In the genomic region with DNA sequence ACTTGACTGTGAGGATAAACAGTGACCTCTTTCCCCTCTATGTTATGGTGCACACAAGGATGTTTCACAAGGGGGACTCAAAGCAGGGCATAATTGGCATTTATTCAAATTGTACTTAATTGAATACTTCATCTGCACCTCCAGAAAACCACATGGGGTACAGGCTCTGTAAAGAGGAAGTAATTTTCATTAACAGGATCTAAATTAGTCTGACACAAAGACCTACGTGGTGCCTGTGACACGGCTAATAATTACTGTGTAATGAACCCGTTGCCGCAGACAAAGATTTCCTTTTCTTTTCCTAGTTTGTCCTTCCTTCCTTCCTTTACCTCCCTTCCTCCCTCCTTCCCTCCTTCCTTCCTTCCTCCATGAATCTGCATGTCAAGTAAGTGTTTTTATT, we compare ENCODE assay signal across 17 cellular contexts.
DNase-seq lines count a peak whose midpoint lies in the region; ATAC-seq and TF ChIP-seq lines count a peak whose summit lies in the region.
"Had no signal": no experiment of that assay in that cellular context is flagged by ENCODE, and none has a peak within 500 bp of the region (broad histone marks: within the 10 kb centered on the region; RNA-seq: fewer than 3 reads in every experiment).

No MANE protein-coding gene starts in this region.

- H3K4me3 ChIP-seq in BLaER1: no peak overlapping the region
- peak overlapping the region; percentile 54 for H3K4me3 ChIP-seq in Karpas-422 (ENCODE audit: low read length)
- H3K4me3 ChIP-seq in left lung: no peak overlapping the region
- H3K4me3 ChIP-seq: GM23248 had no signal

- intact Hi-C loops in left lung (cut with DNase I): no loop called here

- H3K4me1 ChIP-seq in BLaER1 (peaks cover 7% of the 10 kb centered on the region), Karpas-422 (ENCODE audit: low read length) (peaks cover 40% of the 10 kb centered on the region), left lung (no peaks in the 10 kb centered on the region)

- H3K9ac ChIP-seq in BLaER1: no peak overlapping the region
- H3K9ac ChIP-seq in Karpas-422 (ENCODE audit: low read length): no peak overlapping the region
- H3K9ac ChIP-seq: GM23248 had no signal

- H3K9me3 ChIP-seq in BLaER1 (no peaks in the 10 kb centered on the region), Karpas-422 (ENCODE audit: low read length) (no peaks in the 10 kb centered on the region), left lung (no peaks in the 10 kb centered on the region)

- ATAC-seq in left lung: no peak
- ATAC-seq: HCT116, PC-3 had no signal

- H3K27me3 ChIP-seq in BLaER1: no peaks in the 10 kb centered on the region
- H3K27me3 ChIP-seq in Karpas-422 (ENCODE audit: low read length): peaks cover 3% of the 10 kb centered on the region; the same call in 1 of the 2 replicates
- H3K27me3 ChIP-seq in left lung: no peaks in the 10 kb centered on the region

- DNase-seq in Karpas-422: peak; percentile 93
- DNase-seq in NOMO-1 treated with dmso at 0.1 percent for 144 hours (lab: John Stamatoyannopoulos, UW; ENCODE audit: unreplicated experiment): peak; percentile 8
- peak; percentile 30 for DNase-seq in retina
- DNase-seq in stimulated activated CD4-positive, alpha-beta T cell treated with anti-CD3 and anti-CD28 coated beads, Interleukin-4, amount 100 ng/mL, for 4 hours: no peak
- DNase-seq in left lung: no peak
- DNase-seq in COLO668 (lab: John Stamatoyannopoulos, UW; ENCODE audit: unreplicated experiment): no peak
- DNase-seq: DMS79, GM23248, NCI-H1436, NCI-H187 treated with DMSO at 0.1 percent for 48 hours, NCI-H2107, NCI-H446 treated with DMSO at 0.1 percent for 48 hours, NCI-H526 treated with DMSO at 0.1 percent for 48 hours, PC-3, Right ventricle myocardium superior had no signal

- no peaks in the 10 kb centered on the region for H3K79me2 ChIP-seq in Karpas-422 (ENCODE audit: low read length)

- H4K20me1 ChIP-seq in BLaER1 (no peaks in the 10 kb centered on the region), Karpas-422 (ENCODE audit: insufficient read depth, low read depth, low read length) (peaks cover 8% of the 10 kb centered on the region; the same call in 1 of the 2 replicates)

- H3K27ac ChIP-seq in BLaER1 (no peak overlapping the region), Karpas-422 (ENCODE audit: low read length) (peak overlapping the region; percentile 6; the same call in 1 of the 2 replicates), left lung (no peak overlapping the region)
- H3K27ac ChIP-seq: GM23248 had no signal

- H3K36me3 ChIP-seq in BLaER1 (no peaks in the 10 kb centered on the region), Karpas-422 (ENCODE audit: insufficient read depth, low read length) (no peaks in the 10 kb centered on the region), left lung (no peaks in the 10 kb centered on the region)

- peak overlapping the region; percentile 15; the same call in 1 of the 2 replicates for H3K4me2 ChIP-seq in BLaER1
- H3K4me2 ChIP-seq in Karpas-422 (ENCODE audit: low read depth, low read length, poor library complexity, severe bottlenecking): peak overlapping the region; percentile 69

- H3K9me2 ChIP-seq in Karpas-422 (replicated peaks; ENCODE audit: insufficient read depth, low read length): no peaks in the 10 kb centered on the region

- no peak overlapping the region for H2AFZ ChIP-seq in Karpas-422 (ENCODE audit: low read length)
- H2AFZ ChIP-seq: GM23248 had no signal

- no peak for TF ChIP-seq CTCF in left lung (IDR thresholded peaks at IDR 0.05)

Comparison
In these comparisons a context has a peak if more than half of its experiments do, and no peak if none do; other contexts are left out.
1. DNase-seq: peak in Karpas-422 (single experiment), NOMO-1 treated with dmso at 0.1 percent for 144 hours (single experiment) and retina (single experiment); none in stimulated activated CD4-positive, alpha-beta T cell treated with anti-CD3 and anti-CD28 coated beads, Interleukin-4, amount 100 ng/mL, for 4 hours (0 of 2), left lung (0 of 2) and COLO668 (single experiment).